8 cellular contexts compared by ENCODE assay signal in genomic region chr7:98250789-98251188, GRCh38. TPM values are rescaled to one million over a fixed set of nuclear protein-coding genes. Genes with fewer than 3 reads are reported as not detected.
DNase-seq lines count a peak whose midpoint lies in the region; ATAC-seq and TF ChIP-seq lines count a peak whose summit lies in the region.

No MANE protein-coding gene starts in this region.

- peaks cover 36% of the 10 kb centered on the region for H3K4me1 Mint-ChIP-seq in neural crest cell

- no peaks in the 10 kb centered on the region for H3K9me3 ChIP-seq in breast epithelium
- H3K9me3 ChIP-seq in SJCRH30 (replicated peaks) = no peaks in the 10 kb centered on the region

- no peak for TF ChIP-seq POLR2A in breast epithelium (IDR thresholded peaks at IDR 0.05)

- intact Hi-C loops in breast epithelium (cut with DNase I; ENCODE audit: low total_unique reads) = no loop called here

- no peaks in the 10 kb centered on the region for H3K36me3 ChIP-seq in breast epithelium
- no peaks in the 10 kb centered on the region for H3K36me3 ChIP-seq in SJCRH30

- H3K4me1 ChIP-seq in breast epithelium = peaks cover 0 to 17% of the 10 kb centered on the region in 2 donors
- H3K4me1 ChIP-seq in SJCRH30 = peaks cover 13% of the 10 kb centered on the region; the same call in 1 of the 2 replicates

- TF ChIP-seq CTCF in breast epithelium (IDR thresholded peaks at IDR 0.05) (no peak), neural crest cell (conservative IDR thresholded peaks at IDR 0.05) (no peak)

- no peaks in the 10 kb centered on the region for H3K36me3 Mint-ChIP-seq in neural crest cell (ENCODE audit: low read depth)

- no peaks in the 10 kb centered on the region for H3K9me3 Mint-ChIP-seq in neural crest cell

- H3K4me3 Mint-ChIP-seq in neural crest cell = peak overlapping the region; percentile 94

- no peaks in the 10 kb centered on the region for H3K27me3 Mint-ChIP-seq in neural crest cell (ENCODE audit: low read depth)

- peak overlapping the region; percentile 83 to 88 for H3K27ac ChIP-seq in breast epithelium
- no peak overlapping the region for H3K27ac ChIP-seq in SJCRH30
- no peak overlapping the region for H3K27ac ChIP-seq in substantia nigra (ENCODE audit: low read depth, low read length, poor library complexity, severe bottlenecking)

- no peaks in the 10 kb centered on the region for H3K27me3 ChIP-seq in breast epithelium
- H3K27me3 ChIP-seq in SJCRH30 = no peaks in the 10 kb centered on the region

- H3K4me3 ChIP-seq in breast epithelium (peak overlapping the region in 2 of 3 donors; percentile 91 to 92), SJCRH30 (no peak overlapping the region)

- H3K27ac Mint-ChIP-seq in neural crest cell (ENCODE audit: unreplicated experiment) = no peak overlapping the region

- DNase-seq in GM19240 (ENCODE audit: insufficient read length, low spot score) (peak; percentile 64), RPMI8226 (peak; percentile 84), breast epithelium (ENCODE audit: low spot score in 2 of 2) (no peak), neural crest cell (ENCODE audit: low read depth, low spot score) (no peak), SJCRH30 (no peak), substantia nigra (lab: John Stamatoyannopoulos, UW) (no peak), DMS114 treated with DMSO at 0.1 percent for 48 hours (lab: John Stamatoyannopoulos, UW; ENCODE audit: unreplicated experiment) (no peak)

- no peak for ATAC-seq in GM21367 (IDR thresholded peaks at IDR 0.05; ENCODE audit: unreplicated experiment)

RNA-seq across cellular contexts. Expression of gene TECPR1, which starts 1.2 kb away (rescaled TPM):
- 10 to 100 TPM; 14.7 to 29.7 (median 28.8) TPM for total RNA-seq in breast epithelium
- 30.3 and 35.2 TPM in 2 replicates for total RNA-seq in neural crest cell
- 12.9 and 14.5 TPM in 2 replicates for total RNA-seq in SJCRH30 (2014; rRNA removed; shearing (Covaris generic))

RNA-seq across cellular contexts. Expression of gene BRI3, which starts 30.7 kb away (rescaled TPM):
- 10 to 100 TPM; 38.8 to 85.5 (median 56.4) TPM for total RNA-seq in breast epithelium
- 112 and 119 TPM in 2 replicates for total RNA-seq in neural crest cell
- total RNA-seq in SJCRH30 (2014; rRNA removed; shearing (Covaris generic)) = 43.7 and 51.9 TPM in 2 replicates

RNA-seq across cellular contexts. Expression of gene BHLHA15, which starts 39.5 kb away (rescaled TPM):
- total RNA-seq in breast epithelium (1 to 10 TPM in 1 of 3 donors, under 1 TPM in 1, not detected in 1; 0.59 to 2.3 TPM), neural crest cell (not detected in 2 replicates)
- not detected in 2 replicates for total RNA-seq in SJCRH30 (2014; rRNA removed; shearing (Covaris generic))

Comparison
In these comparisons a context has a peak if more than half of its experiments do, and no peak if none do; other contexts are left out.
1. DNase-seq: peak in GM19240 (single experiment) and RPMI8226 (single experiment); none in breast epithelium (0 of 2), neural crest cell (single experiment), SJCRH30 (0 of 2), substantia nigra (0 of 49) and DMS114 treated with DMSO at 0.1 percent for 48 hours (single experiment).
2. H3K27ac ChIP-seq: peak in breast epithelium (2 of 2); none in SJCRH30 (single experiment) and substantia nigra (single experiment).